ENCODE assay signal across 1 cellular context in the genomic region with DNA sequence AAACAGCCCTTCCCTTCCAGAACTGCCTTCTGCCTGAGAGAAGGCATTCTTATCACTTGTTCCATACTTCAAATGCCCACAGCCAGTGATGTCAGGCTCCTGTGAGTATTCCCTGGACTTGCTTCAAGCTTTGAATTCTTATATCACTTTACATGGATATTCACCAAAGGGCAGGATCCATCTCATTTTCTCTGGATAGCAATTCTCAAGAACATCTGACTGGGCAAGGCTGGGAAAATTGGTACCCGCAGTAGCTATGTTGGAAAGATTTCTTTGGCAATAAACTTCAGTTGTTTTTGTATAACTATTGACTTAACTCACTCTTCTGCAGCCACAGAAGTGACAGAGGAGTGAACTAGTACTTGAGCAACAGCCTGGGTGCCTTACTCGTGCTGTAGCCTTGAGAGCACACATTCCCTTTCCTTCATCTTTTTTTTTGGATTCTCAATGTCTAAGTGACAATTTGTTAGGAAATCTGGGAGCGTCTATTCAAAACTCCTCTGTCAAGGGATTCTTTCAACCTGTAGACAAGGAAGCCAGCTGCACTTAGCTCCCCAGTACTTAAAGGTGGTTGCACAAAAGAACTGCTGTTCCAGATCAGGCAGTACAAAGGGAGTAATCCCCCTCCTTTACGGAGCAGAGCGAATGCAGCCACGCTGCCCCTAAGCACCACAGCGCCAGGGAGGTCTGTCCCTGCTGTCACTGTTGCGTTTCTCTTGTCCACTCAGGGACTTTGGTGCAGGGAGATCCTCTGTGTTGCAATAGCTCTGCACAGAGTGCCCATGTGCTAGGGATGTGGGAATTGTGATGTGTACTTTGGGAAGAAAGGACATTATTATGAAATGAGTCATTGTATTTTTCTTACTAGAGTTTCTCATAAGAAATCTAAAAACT.
TF ChIP-seq lines count a peak whose summit lies in the region.

No MANE protein-coding gene starts in this region.

TF ChIP-seq in HepG2, 621 proteins besides CTCF, POLR2A, EP300 and RAD21 (continued from another document and continues in another):
- TF ChIP-seq, protein P1, sequence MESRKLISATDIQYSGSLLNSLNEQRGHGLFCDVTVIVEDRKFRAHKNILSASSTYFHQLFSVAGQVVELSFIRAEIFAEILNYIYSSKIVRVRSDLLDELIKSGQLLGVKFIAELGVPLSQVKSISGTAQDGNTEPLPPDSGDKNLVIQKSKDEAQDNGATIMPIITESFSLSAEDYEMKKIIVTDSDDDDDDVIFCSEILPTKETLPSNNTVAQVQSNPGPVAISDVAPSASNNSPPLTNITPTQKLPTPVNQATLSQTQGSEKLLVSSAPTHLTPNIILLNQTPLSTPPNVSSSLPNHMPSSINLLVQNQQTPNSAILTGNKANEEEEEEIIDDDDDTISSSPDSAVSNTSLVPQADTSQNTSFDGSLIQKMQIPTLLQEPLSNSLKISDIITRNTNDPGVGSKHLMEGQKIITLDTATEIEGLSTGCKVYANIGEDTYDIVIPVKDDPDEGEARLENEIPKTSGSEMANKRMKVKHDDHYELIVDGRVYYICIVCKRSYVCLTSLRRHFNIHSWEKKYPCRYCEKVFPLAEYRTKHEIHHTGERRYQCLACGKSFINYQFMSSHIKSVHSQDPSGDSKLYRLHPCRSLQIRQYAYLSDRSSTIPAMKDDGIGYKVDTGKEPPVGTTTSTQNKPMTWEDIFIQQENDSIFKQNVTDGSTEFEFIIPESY (CRISPR knock-in tag; IDR thresholded peaks at IDR 0.05), result peak; percentile 91
- TF ChIP-seq, protein P2, sequence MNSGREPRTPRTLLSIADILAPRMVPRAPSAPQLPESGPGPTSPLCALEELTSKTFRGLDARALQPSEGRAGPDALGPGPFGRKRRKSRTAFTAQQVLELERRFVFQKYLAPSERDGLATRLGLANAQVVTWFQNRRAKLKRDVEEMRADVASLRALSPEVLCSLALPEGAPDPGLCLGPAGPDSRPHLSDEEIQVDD (CRISPR knock-in tag; IDR thresholded peaks at IDR 0.05; ENCODE audit: borderline replicate concordance), result no peak
- TF ChIP-seq SOX5 (CRISPR knock-in tag; IDR thresholded peaks at IDR 0.05; ENCODE audit: borderline replicate concordance) (peak; percentile 99), RFX3 (CRISPR knock-in tag; IDR thresholded peaks at IDR 0.05) (no peak), SNAPC2 (CRISPR knock-in tag; IDR thresholded peaks at IDR 0.05) (peak; percentile 82), ZNF20 (CRISPR knock-in tag; IDR thresholded peaks at IDR 0.05) (no peak), ATF3 (CRISPR knock-in tag; IDR thresholded peaks at IDR 0.05) (peak; percentile 92), POGZ (CRISPR knock-in tag; IDR thresholded peaks at IDR 0.05) (peak; percentile 98), MLLT10 (CRISPR knock-in tag; IDR thresholded peaks at IDR 0.05) (no peak), MTA3 (CRISPR knock-in tag; IDR thresholded peaks at IDR 0.05) (no peak), RBM22 (optimal IDR thresholded peaks at IDR 0.05; ENCODE audit: low read length) (peak; percentile 79), KDM2A (CRISPR knock-in tag; IDR thresholded peaks at IDR 0.05; ENCODE audit: borderline replicate concordance, low read depth) (peak; percentile 96), PRDM4 (CRISPR knock-in tag; IDR thresholded peaks at IDR 0.05; ENCODE audit: borderline replicate concordance) (no peak), KLF15 (CRISPR knock-in tag; IDR thresholded peaks at IDR 0.05; ENCODE audit: borderline replicate concordance) (no peak), TEF (CRISPR knock-in tag; IDR thresholded peaks at IDR 0.05) (no peak), FOXK2 (IDR thresholded peaks at IDR 0.05) (peak; percentile 79), YEATS2 (CRISPR knock-in tag; IDR thresholded peaks at IDR 0.05; ENCODE audit: borderline replicate concordance) (peak; percentile 86; the same call in 1 of the 2 replicates), ZBTB3 (CRISPR knock-in tag; IDR thresholded peaks at IDR 0.05; ENCODE audit: borderline replicate concordance, low read depth) (no peak), JARID2 (CRISPR knock-in tag; IDR thresholded peaks at IDR 0.05; ENCODE audit: insufficient replicate concordance) (no peak), HNF4A (CRISPR knock-in tag; IDR thresholded peaks at IDR 0.05) (peak; percentile 95), GPBP1L1 (CRISPR knock-in tag; IDR thresholded peaks at IDR 0.05) (no peak), ZSCAN21 (CRISPR knock-in tag; IDR thresholded peaks at IDR 0.05; ENCODE audit: borderline replicate concordance) (peak; percentile 99), ZNF569 (CRISPR knock-in tag; IDR thresholded peaks at IDR 0.05; ENCODE audit: borderline replicate concordance) (no peak), ERF (CRISPR knock-in tag; IDR thresholded peaks at IDR 0.05) (peak; percentile 99), FOXP1 (IDR thresholded peaks at IDR 0.05) (no peak), FOXP1 (CRISPR knock-in tag; IDR thresholded peaks at IDR 0.05) (peak; percentile 89), STAG1 (CRISPR knock-in tag; IDR thresholded peaks at IDR 0.05) (peak; percentile 49), BATF2 (CRISPR knock-in tag; IDR thresholded peaks at IDR 0.05) (no peak), ZNF747 (CRISPR knock-in tag; IDR thresholded peaks at IDR 0.05; ENCODE audit: borderline replicate concordance) (peak; percentile 82; the same call in 1 of the 2 replicates), ZNF780A (CRISPR knock-in tag; IDR thresholded peaks at IDR 0.05) (peak; percentile 75; the same call in 1 of the 2 replicates), ZNF598 (CRISPR knock-in tag; IDR thresholded peaks at IDR 0.05; ENCODE audit: borderline replicate concordance) (no peak), REL (CRISPR knock-in tag; conservative IDR thresholded peaks at IDR 0.05) (no peak), CBFB (CRISPR knock-in tag; IDR thresholded peaks at IDR 0.05) (0 out of 2 replicates have a peak, but pooled peaks have one; percentile 24), ZNF274 (CRISPR knock-in tag; IDR thresholded peaks at IDR 0.05) (peak; percentile 51; the same call in 1 of the 2 replicates), ZNF550 (CRISPR knock-in tag; IDR thresholded peaks at IDR 0.05; ENCODE audit: borderline replicate concordance) (peak; percentile 84; the same call in 1 of the 2 replicates), PAWR (CRISPR knock-in tag; IDR thresholded peaks at IDR 0.05; ENCODE audit: borderline replicate concordance) (no peak), TBX2 (CRISPR knock-in tag; IDR thresholded peaks at IDR 0.05; ENCODE audit: borderline replicate concordance) (peak; percentile 92), ZNF430 (CRISPR knock-in tag; IDR thresholded peaks at IDR 0.05) (peak; percentile 93), RELA (CRISPR knock-in tag; IDR thresholded peaks at IDR 0.05) (no peak), ZNF777 (CRISPR knock-in tag; IDR thresholded peaks at IDR 0.05) (no peak), ZNF841 (CRISPR knock-in tag; IDR thresholded peaks at IDR 0.05; ENCODE audit: borderline replicate concordance) (no peak), EHMT2 (IDR thresholded peaks at IDR 0.05; ENCODE audit: borderline replicate concordance, low read depth, low read length) (no peak; the same call in 1 of the 2 replicates), ZNF737 (CRISPR knock-in tag; IDR thresholded peaks at IDR 0.05; ENCODE audit: borderline replicate concordance) (no peak), ZNF597 (CRISPR knock-in tag; IDR thresholded peaks at IDR 0.05) (no peak), ZNF3 (CRISPR knock-in tag; IDR thresholded peaks at IDR 0.05) (no peak), TRIM24 (CRISPR knock-in tag; IDR thresholded peaks at IDR 0.05) (peak; percentile 96; the same call in 1 of the 2 replicates), ZNF879 (CRISPR knock-in tag; IDR thresholded peaks at IDR 0.05) (no peak), ZNF10 (CRISPR knock-in tag; IDR thresholded peaks at IDR 0.05; ENCODE audit: borderline replicate concordance, low read depth) (no peak), ZNF552 (CRISPR knock-in tag; IDR thresholded peaks at IDR 0.05; ENCODE audit: borderline replicate concordance) (no peak)
- TF ChIP-seq, protein P3, sequence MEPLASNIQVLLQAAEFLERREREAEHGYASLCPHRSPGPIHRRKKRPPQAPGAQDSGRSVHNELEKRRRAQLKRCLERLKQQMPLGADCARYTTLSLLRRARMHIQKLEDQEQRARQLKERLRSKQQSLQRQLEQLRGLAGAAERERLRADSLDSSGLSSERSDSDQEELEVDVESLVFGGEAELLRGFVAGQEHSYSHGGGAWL (CRISPR knock-in tag; IDR thresholded peaks at IDR 0.05), result peak; percentile 53; the same call in 1 of the 2 replicates
- TF ChIP-seq, protein P4, sequence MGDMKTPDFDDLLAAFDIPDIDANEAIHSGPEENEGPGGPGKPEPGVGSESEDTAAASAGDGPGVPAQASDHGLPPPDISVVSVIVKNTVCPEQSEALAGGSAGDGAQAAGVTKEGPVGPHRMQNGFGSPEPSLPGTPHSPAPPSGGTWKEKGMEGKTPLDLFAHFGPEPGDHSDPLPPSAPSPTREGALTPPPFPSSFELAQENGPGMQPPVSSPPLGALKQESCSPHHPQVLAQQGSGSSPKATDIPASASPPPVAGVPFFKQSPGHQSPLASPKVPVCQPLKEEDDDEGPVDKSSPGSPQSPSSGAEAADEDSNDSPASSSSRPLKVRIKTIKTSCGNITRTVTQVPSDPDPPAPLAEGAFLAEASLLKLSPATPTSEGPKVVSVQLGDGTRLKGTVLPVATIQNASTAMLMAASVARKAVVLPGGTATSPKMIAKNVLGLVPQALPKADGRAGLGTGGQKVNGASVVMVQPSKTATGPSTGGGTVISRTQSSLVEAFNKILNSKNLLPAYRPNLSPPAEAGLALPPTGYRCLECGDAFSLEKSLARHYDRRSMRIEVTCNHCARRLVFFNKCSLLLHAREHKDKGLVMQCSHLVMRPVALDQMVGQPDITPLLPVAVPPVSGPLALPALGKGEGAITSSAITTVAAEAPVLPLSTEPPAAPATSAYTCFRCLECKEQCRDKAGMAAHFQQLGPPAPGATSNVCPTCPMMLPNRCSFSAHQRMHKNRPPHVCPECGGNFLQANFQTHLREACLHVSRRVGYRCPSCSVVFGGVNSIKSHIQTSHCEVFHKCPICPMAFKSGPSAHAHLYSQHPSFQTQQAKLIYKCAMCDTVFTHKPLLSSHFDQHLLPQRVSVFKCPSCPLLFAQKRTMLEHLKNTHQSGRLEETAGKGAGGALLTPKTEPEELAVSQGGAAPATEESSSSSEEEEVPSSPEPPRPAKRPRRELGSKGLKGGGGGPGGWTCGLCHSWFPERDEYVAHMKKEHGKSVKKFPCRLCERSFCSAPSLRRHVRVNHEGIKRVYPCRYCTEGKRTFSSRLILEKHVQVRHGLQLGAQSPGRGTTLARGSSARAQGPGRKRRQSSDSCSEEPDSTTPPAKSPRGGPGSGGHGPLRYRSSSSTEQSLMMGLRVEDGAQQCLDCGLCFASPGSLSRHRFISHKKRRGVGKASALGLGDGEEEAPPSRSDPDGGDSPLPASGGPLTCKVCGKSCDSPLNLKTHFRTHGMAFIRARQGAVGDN (CRISPR knock-in tag; IDR thresholded peaks at IDR 0.05), result peak; percentile 77
- TF ChIP-seq, protein P5, sequence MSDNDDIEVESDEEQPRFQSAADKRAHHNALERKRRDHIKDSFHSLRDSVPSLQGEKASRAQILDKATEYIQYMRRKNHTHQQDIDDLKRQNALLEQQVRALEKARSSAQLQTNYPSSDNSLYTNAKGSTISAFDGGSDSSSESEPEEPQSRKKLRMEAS (IDR thresholded peaks at IDR 0.05), result peak; percentile 96
- TF ChIP-seq, protein P6, sequence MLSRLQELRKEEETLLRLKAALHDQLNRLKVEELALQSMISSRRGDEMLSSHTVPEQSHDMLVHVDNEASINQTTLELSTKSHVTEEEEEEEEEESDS (CRISPR knock-in tag; IDR thresholded peaks at IDR 0.05; ENCODE audit: borderline replicate concordance), result peak; percentile 58; the same call in 1 of the 2 replicates
